Comparison of ENCODE assay signal across 8 cellular contexts in the genomic region with DNA sequence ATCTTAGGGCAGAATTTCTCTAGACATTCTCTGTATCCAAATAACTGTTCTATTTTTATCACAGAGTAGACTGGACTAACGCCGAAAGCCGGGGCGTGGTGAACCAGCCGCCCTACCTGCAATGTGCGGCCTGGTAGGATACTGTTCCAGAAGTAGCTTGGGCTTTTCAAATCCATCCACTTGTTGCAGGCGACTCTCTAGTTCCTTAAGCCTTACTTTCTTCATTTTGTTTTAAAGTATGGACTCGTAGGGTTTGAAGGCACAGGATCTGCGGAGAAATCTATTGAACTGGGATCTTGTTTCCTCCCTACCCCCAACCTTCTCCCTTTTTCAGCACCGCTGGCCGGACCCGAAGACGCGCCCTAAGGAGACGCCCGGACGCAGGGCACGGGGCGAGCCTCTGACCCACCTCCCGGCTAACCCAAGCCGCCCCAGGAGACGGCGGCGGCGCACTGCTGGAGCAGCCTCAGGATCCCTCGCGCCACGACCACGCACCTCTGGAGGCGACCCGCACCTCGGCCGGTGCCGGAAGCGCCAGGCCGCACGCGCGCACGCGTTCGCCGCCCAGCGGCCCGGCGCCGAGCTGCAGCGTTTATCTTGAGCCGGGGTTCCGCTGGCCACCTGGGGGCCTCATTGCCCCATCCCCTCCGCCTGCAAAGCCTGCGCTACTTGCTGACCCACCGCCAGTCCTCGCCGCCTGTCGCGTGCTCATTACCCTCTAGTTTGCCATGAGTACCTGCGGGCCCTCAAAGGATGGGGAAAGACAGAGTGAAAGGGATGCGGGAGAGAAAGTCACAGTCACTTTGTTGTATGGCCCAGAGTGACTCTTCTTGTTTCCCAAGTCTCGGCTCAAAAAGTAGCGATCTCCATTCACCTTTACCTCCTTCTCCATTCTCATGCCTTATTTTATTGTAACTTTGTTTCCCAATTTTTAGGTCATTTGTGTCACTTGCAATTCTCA. TPM values are rescaled to one million over a fixed set of nuclear protein-coding genes. Genes with fewer than 3 reads are reported as not detected.
A peak's percentile ranks its signal among the peaks of the same experiment; 100 is the strongest.
DNase-seq lines count a peak whose midpoint lies in the region; ATAC-seq and TF ChIP-seq lines count a peak whose summit lies in the region.

A gene (minus strand): TSS at position 533 of the 961 bp plus-strand sequence. CDS start 308 bp downstream, at position 225.

- peak; percentile 65 for ATAC-seq in GM21825 (IDR thresholded peaks at IDR 0.05; ENCODE audit: unreplicated experiment)
- peak; percentile 71 to 84 (median 75) for ATAC-seq in natural killer cell
- peak; percentile 76 for ATAC-seq in stimulated activated naive CD8-positive, alpha-beta T cell treated with anti-CD3 and anti-CD28 coated beads, Interleukin-15, Interleukin-2, amounts not matched to agents 100 U/mL and 50 U/mL, for 24 hours

- peaks cover 30% of the 10 kb centered on the region; the same call in 1 of the 2 replicates for H3K36me3 ChIP-seq in Karpas-422 (ENCODE audit: insufficient read depth, low read length)

- peaks cover 62 to 65% of the 10 kb centered on the region in 2 donors for H3K4me1 Mint-ChIP-seq in natural killer cell

- intact Hi-C loops in natural killer cell (cut with micrococcal nuclease): loop anchor here (2.0 to 10.0 kb wide), 3 partner anchors 26 to 240 kb away; a partner anchor contains a TSS

- no peaks in the 10 kb centered on the region for H3K9me3 ChIP-seq in Karpas-422 (ENCODE audit: low read length)

- peak within 1 kb of the TSS; percentile 94 for H2AFZ ChIP-seq in Karpas-422 (ENCODE audit: low read length)

- peaks cover 34% of the 10 kb centered on the region for H3K4me1 ChIP-seq in Karpas-422 (ENCODE audit: low read length)

- H3K27me3 Mint-ChIP-seq in natural killer cell (ENCODE audit: low read depth in 2 of 2): no peaks in the 10 kb centered on the region

- peak; percentile 87 for DNase-seq in Daoy (ENCODE audit: low read depth)
- DNase-seq in Karpas-422: peak; percentile 94
- DNase-seq in RWPE1 (ENCODE audit: low spot score): peak; percentile 80
- peak; percentile 72 for DNase-seq in activated T-helper 9 cell treated with anti-CD3 and anti-CD28 coated beads, Interleukin-2, amount 50 U/mL, for 16 hours (ENCODE audit: low read depth)
- peak; percentile 79 for DNase-seq in fibroblast of pulmonary artery (ENCODE audit: low read depth)
- DNase-seq in natural killer cell: peak; percentile 78
- peak; percentile 88 for DNase-seq in stimulated activated naive CD8-positive, alpha-beta T cell treated with anti-CD3 and anti-CD28 coated beads, Interleukin-15, Interleukin-2, amounts not matched to agents 100 U/mL and 50 U/mL, for 24 hours

- H3K79me2 ChIP-seq in Karpas-422 (ENCODE audit: low read length): peaks cover 64% of the 10 kb centered on the region

- TF ChIP-seq CTCF in RWPE1 (conservative IDR thresholded peaks at IDR 0.05; ENCODE audit: low read depth) (peak; percentile 99), fibroblast of pulmonary artery (IDR thresholded peaks at IDR 0.05; ENCODE audit: low read length, missing control alignments) (peak; percentile 54), natural killer cell (IDR thresholded peaks at IDR 0.05) (peak; percentile 94)

- H3K4me3 ChIP-seq in Karpas-422 (ENCODE audit: low read length) (peak within 1 kb of the TSS; percentile 77), fibroblast of pulmonary artery (replicated peaks; ENCODE audit: low read depth, low read length) (peak within 1 kb of the TSS; percentile 65)

- CTCF ChIA-PET in RWPE1 (lab: Yijun Ruan, JAX): interaction anchor here (0.6 to 1.4 kb wide), 5 partner anchors 12 to 411 kb away, joined by 3 to 6 read pairs (median 3); no protein-coding TSS in a partner anchor

- POLR2A ChIA-PET in RWPE1 (lab: Yijun Ruan, JAX; ENCODE audit: low non-redundant PET): no interaction called here

- H4K20me1 ChIP-seq in Karpas-422 (ENCODE audit: insufficient read depth, low read depth, low read length): peaks cover 14% of the 10 kb centered on the region; the same call in 1 of the 2 replicates

- H3K9ac ChIP-seq in Karpas-422 (ENCODE audit: low read length): peak within 1 kb of the TSS; percentile 77

- H3K9me2 ChIP-seq in Karpas-422 (replicated peaks; ENCODE audit: insufficient read depth, low read length): no peaks in the 10 kb centered on the region

- H3K27ac ChIP-seq in Karpas-422 (ENCODE audit: low read length): peak within 1 kb of the TSS; percentile 12; the same call in 1 of the 2 replicates
- peak within 1 kb of the TSS; percentile 89 for H3K27ac ChIP-seq in RWPE1

- peak within 1 kb of the TSS; percentile 85 for H3K4me2 ChIP-seq in Karpas-422 (ENCODE audit: low read depth, low read length, poor library complexity, severe bottlenecking)

- H3K27ac Mint-ChIP-seq in natural killer cell: peak within 1 kb of the TSS; percentile 77 to 87

- no peaks in the 10 kb centered on the region for H3K27me3 ChIP-seq in Karpas-422 (ENCODE audit: low read length)

- no peaks in the 10 kb centered on the region for H3K36me3 Mint-ChIP-seq in natural killer cell

- H3K4me3 Mint-ChIP-seq in natural killer cell: peak within 1 kb of the TSS; percentile 94

- no peaks in the 10 kb centered on the region for H3K9me3 Mint-ChIP-seq in natural killer cell

RNA-seq across cellular contexts. Expression of the gene that starts here (rescaled TPM):
- 107 and 163 TPM in 2 replicates for total RNA-seq in Daoy (2014; rRNA removed; shearing (Covaris generic))
- 100 and 105 TPM in 2 replicates for total RNA-seq in Karpas-422 (2014; rRNA removed; shearing (Covaris generic); ENCODE audit: low replicate concordance)
- total RNA-seq in natural killer cell: 10 to 100 TPM; 14.7 to 28.2 (median 21.3) TPM

Comparison
In these comparisons a context has a peak if more than half of its experiments do, and no peak if none do; other contexts are left out.
1. Peak in every context shown above with its lines: DNase-seq, ATAC-seq, H3K4me3 ChIP-seq and H3K27ac ChIP-seq.